Comparison of ENCODE assay signal across 1 cellular context in genomic region chr2:1854747-1855146, GRCh38.
TF ChIP-seq lines count a peak whose summit lies in the region.

No MANE protein-coding gene starts in this region.

TF ChIP-seq in Ishikawa, 13 proteins besides CTCF, POLR2A, EP300 and RAD21 (continued from another document):
- no peak for TF ChIP-seq USF1 (IDR thresholded peaks at IDR 0.05)
- TF ChIP-seq CEBPB (IDR thresholded peaks at IDR 0.05): no peak
TF ChIP-seq in Ishikawa: peak in this region for 0.
